In genomic region chr5:147617191-147617606, GRCh38 we compare ENCODE assay signal across 21 cellular contexts.
"Had no signal": no experiment of that assay in that cellular context is flagged by ENCODE, and none has a peak within 500 bp of the region (broad histone marks: within the 10 kb centered on the region; RNA-seq: fewer than 3 reads in every experiment).

No MANE protein-coding gene starts in this region.

- H3K4me3 ChIP-seq: prostate gland, transverse colon had no signal

- H3K36me3 ChIP-seq: prostate gland, transverse colon had no signal

- H3K9me3 ChIP-seq: prostate gland, transverse colon had no signal

- H3K27me3 ChIP-seq: transverse colon had no signal

- H3K4me3 Mint-ChIP-seq: activated naive CD8-positive, alpha-beta T cell treated with anti-CD3 and anti-CD28 coated beads for 36 hours; immature natural killer cell; natural killer cell treated with Interleukin-12 subunit alpha and Interleukin-12 subunit beta and Interleukin-15 and Interleukin-18, amount 100 ng/mL, for 72 hours; stimulated activated naive B cell treated with anti-CD40 and anti-IgM and Interleukin-4, amounts not matched to agents 10 μg/mL and 1 μg/mL and 100 μg/mL, for 72 hours; T-helper 2 cell treated with Interferon-gamma antibody and Interleukin-4, amounts not matched to agents 5 μg/mL and 100 μg/mL, for 36 hours had no signal

- H3K27ac Mint-ChIP-seq: activated naive CD8-positive, alpha-beta T cell treated with anti-CD3 and anti-CD28 coated beads for 36 hours; immature natural killer cell; natural killer cell treated with Interleukin-12 subunit alpha and Interleukin-12 subunit beta and Interleukin-15 and Interleukin-18, amount 100 ng/mL, for 72 hours; stimulated activated naive B cell treated with anti-CD40 and anti-IgM and Interleukin-4, amounts not matched to agents 10 μg/mL and 1 μg/mL and 100 μg/mL, for 72 hours; T-helper 2 cell treated with Interferon-gamma antibody and Interleukin-4, amounts not matched to agents 5 μg/mL and 100 μg/mL, for 36 hours had no signal

- H3K36me3 Mint-ChIP-seq: activated naive CD8-positive, alpha-beta T cell treated with anti-CD3 and anti-CD28 coated beads for 36 hours had no signal

- H3K4me1 ChIP-seq: prostate gland, transverse colon had no signal

- DNase-seq: activated CD4-positive, alpha-beta T cell treated with anti-CD3 and anti-CD28 coated beads, Interleukin-2, amount 50 U/mL, for 48 hours; activated CD4-positive, CD25-positive, alpha-beta regulatory T cell treated with anti-CD3 and anti-CD28 coated beads, Interleukin-2, amount 50 U/mL, for 72 hours; activated gamma-delta T cell; activated naive CD8-positive, alpha-beta T cell treated with anti-CD3 and anti-CD28 coated beads for 36 hours; activated T-cell treated with anti-CD3 and anti-CD28 coated beads, Interleukin-2, amount 50 U/mL, for 48 hours; aorta; cortex of kidney; effector CD8-positive, alpha-beta T cell; immature natural killer cell; left cardiac atrium; mammary epithelial cell; occipital lobe; stimulated activated CD4-positive, alpha-beta T cell treated with anti-CD3 and anti-CD28 coated beads, Interleukin-2, amount 100 ng/mL, for 24 hours; stimulated activated naive B cell treated with anti-CD40 and anti-IgM and Interleukin-4, amounts not matched to agents 10 μg/mL and 1 μg/mL and 100 μg/mL, for 72 hours; substantia nigra; SW 1271; transverse colon had no signal

- H3K27me3 Mint-ChIP-seq: activated naive CD8-positive, alpha-beta T cell treated with anti-CD3 and anti-CD28 coated beads for 36 hours; natural killer cell treated with Interleukin-12 subunit alpha and Interleukin-12 subunit beta and Interleukin-15 and Interleukin-18, amount 100 ng/mL, for 72 hours; stimulated activated naive B cell treated with anti-CD40 and anti-IgM and Interleukin-4, amounts not matched to agents 10 μg/mL and 1 μg/mL and 100 μg/mL, for 72 hours had no signal

- H3K4me1 Mint-ChIP-seq: activated naive CD8-positive, alpha-beta T cell treated with anti-CD3 and anti-CD28 coated beads for 36 hours; immature natural killer cell; stimulated activated naive B cell treated with anti-CD40 and anti-IgM and Interleukin-4, amounts not matched to agents 10 μg/mL and 1 μg/mL and 100 μg/mL, for 72 hours had no signal

- H3K27ac ChIP-seq: prostate gland, transverse colon had no signal

- H3K9me3 Mint-ChIP-seq: activated naive CD8-positive, alpha-beta T cell treated with anti-CD3 and anti-CD28 coated beads for 36 hours; immature natural killer cell; natural killer cell treated with Interleukin-12 subunit alpha and Interleukin-12 subunit beta and Interleukin-15 and Interleukin-18, amount 100 ng/mL, for 72 hours; stimulated activated naive B cell treated with anti-CD40 and anti-IgM and Interleukin-4, amounts not matched to agents 10 μg/mL and 1 μg/mL and 100 μg/mL, for 72 hours; T-helper 2 cell treated with Interferon-gamma antibody and Interleukin-4, amounts not matched to agents 5 μg/mL and 100 μg/mL, for 36 hours had no signal

- ATAC-seq: left cardiac atrium; natural killer cell treated with Interleukin-12 subunit alpha and Interleukin-12 subunit beta and Interleukin-15 and Interleukin-18, amount 100 ng/mL, for 72 hours; sciatic nerve; stimulated activated naive B cell treated with anti-CD40 and anti-IgM and Interleukin-4, amounts not matched to agents 10 μg/mL and 1 μg/mL and 100 μg/mL, for 72 hours had no signal
